In the genomic region with DNA sequence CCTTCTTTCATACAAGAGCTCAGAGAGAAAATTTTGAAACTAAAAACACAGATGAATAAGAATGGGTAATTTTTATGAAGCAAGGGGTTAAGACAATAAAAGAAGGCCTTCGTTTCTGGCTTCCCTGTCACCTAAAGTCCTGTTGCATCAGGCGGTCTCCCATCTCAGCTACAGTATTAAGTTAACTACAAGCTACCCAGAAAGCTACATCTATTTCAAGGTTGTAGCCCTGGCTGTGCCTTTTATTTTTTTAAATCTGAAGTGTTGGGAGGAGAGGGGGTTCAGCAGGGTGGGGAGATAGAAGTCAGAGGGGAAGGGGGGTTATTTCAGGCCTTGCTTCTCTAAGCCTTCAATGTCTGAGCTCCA, we compare ENCODE assay signal across 1 cellular context.
TF ChIP-seq lines count a peak whose summit lies in the region.

No MANE protein-coding gene starts in this region.

TF ChIP-seq in GM23338, 12 proteins besides CTCF, POLR2A, EP300 and RAD21:
- TF ChIP-seq, protein P1, sequence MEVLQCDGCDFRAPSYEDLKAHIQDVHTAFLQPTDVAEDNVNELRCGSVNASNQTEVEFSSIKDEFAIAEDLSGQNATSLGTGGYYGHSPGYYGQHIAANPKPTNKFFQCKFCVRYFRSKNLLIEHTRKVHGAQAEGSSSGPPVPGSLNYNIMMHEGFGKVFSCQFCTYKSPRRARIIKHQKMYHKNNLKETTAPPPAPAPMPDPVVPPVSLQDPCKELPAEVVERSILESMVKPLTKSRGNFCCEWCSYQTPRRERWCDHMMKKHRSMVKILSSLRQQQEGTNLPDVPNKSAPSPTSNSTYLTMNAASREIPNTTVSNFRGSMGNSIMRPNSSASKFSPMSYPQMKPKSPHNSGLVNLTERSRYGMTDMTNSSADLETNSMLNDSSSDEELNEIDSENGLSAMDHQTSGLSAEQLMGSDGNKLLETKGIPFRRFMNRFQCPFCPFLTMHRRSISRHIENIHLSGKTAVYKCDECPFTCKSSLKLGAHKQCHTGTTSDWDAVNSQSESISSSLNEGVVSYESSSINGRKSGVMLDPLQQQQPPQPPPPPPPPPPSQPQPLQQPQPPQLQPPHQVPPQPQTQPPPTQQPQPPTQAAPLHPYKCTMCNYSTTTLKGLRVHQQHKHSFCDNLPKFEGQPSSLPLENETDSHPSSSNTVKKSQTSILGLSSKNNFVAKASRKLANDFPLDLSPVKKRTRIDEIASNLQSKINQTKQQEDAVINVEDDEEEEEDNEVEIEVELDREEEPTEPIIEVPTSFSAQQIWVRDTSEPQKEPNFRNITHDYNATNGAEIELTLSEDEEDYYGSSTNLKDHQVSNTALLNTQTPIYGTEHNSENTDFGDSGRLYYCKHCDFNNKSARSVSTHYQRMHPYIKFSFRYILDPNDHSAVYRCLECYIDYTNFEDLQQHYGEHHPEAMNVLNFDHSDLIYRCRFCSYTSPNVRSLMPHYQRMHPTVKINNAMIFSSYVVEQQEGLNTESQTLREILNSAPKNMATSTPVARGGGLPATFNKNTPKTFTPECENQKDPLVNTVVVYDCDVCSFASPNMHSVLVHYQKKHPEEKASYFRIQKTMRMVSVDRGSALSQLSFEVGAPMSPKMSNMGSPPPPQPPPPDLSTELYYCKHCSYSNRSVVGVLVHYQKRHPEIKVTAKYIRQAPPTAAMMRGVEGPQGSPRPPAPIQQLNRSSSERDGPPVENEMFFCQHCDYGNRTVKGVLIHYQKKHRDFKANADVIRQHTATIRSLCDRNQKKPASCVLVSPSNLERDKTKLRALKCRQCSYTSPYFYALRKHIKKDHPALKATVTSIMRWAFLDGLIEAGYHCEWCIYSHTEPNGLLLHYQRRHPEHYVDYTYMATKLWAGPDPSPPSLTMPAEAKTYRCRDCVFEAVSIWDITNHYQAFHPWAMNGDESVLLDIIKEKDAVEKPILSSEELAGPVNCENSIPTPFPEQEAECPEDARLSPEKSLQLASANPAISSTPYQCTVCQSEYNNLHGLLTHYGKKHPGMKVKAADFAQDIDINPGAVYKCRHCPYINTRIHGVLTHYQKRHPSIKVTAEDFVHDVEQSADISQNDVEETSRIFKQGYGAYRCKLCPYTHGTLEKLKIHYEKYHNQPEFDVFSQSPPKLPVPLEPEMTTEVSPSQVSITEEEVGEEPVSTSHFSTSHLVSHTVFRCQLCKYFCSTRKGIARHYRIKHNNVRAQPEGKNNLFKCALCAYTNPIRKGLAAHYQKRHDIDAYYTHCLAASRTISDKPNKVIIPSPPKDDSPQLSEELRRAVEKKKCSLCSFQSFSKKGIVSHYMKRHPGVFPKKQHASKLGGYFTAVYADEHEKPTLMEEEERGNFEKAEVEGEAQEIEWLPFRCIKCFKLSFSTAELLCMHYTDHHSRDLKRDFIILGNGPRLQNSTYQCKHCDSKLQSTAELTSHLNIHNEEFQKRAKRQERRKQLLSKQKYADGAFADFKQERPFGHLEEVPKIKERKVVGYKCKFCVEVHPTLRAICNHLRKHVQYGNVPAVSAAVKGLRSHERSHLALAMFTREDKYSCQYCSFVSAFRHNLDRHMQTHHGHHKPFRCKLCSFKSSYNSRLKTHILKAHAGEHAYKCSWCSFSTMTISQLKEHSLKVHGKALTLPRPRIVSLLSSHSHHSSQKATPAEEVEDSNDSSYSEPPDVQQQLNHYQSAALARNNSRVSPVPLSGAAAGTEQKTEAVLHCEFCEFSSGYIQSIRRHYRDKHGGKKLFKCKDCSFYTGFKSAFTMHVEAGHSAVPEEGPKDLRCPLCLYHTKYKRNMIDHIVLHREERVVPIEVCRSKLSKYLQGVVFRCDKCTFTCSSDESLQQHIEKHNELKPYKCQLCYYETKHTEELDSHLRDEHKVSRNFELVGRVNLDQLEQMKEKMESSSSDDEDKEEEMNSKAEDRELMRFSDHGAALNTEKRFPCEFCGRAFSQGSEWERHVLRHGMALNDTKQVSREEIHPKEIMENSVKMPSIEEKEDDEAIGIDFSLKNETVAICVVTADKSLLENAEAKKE (CRISPR knock-in tag; IDR thresholded peaks at IDR 0.05), result no peak
- TF ChIP-seq NANOG (IDR thresholded peaks at IDR 0.05; ENCODE audit: borderline replicate concordance) (no peak), ZNF114 (CRISPR knock-in tag; IDR thresholded peaks at IDR 0.05) (no peak), ZNF331 (CRISPR knock-in tag; IDR thresholded peaks at IDR 0.05; ENCODE audit: low read depth) (no peak), STAT1 (IDR thresholded peaks at IDR 0.05; ENCODE audit: unreplicated experiment) (no peak), EZH2phosphoT487 (IDR thresholded peaks at IDR 0.05; ENCODE audit: unreplicated experiment) (no peak), EZH2 (IDR thresholded peaks at IDR 0.05; ENCODE audit: low read depth, unreplicated experiment) (no peak), JUNB (IDR thresholded peaks at IDR 0.05; ENCODE audit: unreplicated experiment) (no peak), POLR2AphosphoS5 (IDR thresholded peaks at IDR 0.05; ENCODE audit: low read depth) (no peak), CREB1 (CRISPR knock-in tag; IDR thresholded peaks at IDR 0.05; ENCODE audit: low read depth) (no peak)
- TF ChIP-seq, protein P2, sequence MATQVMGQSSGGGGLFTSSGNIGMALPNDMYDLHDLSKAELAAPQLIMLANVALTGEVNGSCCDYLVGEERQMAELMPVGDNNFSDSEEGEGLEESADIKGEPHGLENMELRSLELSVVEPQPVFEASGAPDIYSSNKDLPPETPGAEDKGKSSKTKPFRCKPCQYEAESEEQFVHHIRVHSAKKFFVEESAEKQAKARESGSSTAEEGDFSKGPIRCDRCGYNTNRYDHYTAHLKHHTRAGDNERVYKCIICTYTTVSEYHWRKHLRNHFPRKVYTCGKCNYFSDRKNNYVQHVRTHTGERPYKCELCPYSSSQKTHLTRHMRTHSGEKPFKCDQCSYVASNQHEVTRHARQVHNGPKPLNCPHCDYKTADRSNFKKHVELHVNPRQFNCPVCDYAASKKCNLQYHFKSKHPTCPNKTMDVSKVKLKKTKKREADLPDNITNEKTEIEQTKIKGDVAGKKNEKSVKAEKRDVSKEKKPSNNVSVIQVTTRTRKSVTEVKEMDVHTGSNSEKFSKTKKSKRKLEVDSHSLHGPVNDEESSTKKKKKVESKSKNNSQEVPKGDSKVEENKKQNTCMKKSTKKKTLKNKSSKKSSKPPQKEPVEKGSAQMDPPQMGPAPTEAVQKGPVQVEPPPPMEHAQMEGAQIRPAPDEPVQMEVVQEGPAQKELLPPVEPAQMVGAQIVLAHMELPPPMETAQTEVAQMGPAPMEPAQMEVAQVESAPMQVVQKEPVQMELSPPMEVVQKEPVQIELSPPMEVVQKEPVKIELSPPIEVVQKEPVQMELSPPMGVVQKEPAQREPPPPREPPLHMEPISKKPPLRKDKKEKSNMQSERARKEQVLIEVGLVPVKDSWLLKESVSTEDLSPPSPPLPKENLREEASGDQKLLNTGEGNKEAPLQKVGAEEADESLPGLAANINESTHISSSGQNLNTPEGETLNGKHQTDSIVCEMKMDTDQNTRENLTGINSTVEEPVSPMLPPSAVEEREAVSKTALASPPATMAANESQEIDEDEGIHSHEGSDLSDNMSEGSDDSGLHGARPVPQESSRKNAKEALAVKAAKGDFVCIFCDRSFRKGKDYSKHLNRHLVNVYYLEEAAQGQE (IDR thresholded peaks at IDR 0.05; ENCODE audit: unreplicated experiment), result no peak
